1 cellular context compared by ENCODE assay signal in the genomic region with DNA sequence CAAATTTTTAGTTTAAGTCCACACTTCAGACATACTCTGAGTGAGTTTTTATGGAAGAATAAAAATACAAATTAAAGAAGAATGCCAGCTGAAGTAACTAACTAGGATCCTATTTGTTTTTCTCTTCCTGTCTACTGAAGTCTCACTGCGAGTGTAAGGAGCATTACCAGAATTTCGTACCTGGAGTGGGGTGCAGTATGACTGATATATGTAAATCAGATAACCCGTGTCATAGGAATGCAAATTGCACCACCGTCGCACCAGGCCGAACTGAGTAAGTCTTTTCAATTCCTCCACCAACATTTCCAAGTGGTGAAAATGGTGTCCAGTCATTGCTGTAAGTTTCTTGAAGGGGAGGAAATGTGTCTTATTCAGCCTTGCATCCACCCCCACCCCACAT.
TF ChIP-seq lines count a peak whose summit lies in the region.

No MANE protein-coding gene starts in this region.

TF ChIP-seq in GM12878, 131 proteins besides CTCF, POLR2A, EP300 and RAD21 (continued from another document):
- TF ChIP-seq, protein P1, sequence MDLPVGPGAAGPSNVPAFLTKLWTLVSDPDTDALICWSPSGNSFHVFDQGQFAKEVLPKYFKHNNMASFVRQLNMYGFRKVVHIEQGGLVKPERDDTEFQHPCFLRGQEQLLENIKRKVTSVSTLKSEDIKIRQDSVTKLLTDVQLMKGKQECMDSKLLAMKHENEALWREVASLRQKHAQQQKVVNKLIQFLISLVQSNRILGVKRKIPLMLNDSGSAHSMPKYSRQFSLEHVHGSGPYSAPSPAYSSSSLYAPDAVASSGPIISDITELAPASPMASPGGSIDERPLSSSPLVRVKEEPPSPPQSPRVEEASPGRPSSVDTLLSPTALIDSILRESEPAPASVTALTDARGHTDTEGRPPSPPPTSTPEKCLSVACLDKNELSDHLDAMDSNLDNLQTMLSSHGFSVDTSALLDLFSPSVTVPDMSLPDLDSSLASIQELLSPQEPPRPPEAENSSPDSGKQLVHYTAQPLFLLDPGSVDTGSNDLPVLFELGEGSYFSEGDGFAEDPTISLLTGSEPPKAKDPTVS (IDR thresholded peaks at IDR 0.05; ENCODE audit: low read depth, low read length): no peak
- TF ChIP-seq, protein P2, sequence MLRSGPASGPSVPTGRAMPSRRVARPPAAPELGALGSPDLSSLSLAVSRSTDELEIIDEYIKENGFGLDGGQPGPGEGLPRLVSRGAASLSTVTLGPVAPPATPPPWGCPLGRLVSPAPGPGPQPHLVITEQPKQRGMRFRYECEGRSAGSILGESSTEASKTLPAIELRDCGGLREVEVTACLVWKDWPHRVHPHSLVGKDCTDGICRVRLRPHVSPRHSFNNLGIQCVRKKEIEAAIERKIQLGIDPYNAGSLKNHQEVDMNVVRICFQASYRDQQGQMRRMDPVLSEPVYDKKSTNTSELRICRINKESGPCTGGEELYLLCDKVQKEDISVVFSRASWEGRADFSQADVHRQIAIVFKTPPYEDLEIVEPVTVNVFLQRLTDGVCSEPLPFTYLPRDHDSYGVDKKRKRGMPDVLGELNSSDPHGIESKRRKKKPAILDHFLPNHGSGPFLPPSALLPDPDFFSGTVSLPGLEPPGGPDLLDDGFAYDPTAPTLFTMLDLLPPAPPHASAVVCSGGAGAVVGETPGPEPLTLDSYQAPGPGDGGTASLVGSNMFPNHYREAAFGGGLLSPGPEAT (IDR thresholded peaks at IDR 0.05; ENCODE audit: low read depth): no peak
- no peak for TF ChIP-seq SMARCA5 (IDR thresholded peaks at IDR 0.05)
- TF ChIP-seq NRF1 (conservative IDR thresholded peaks at IDR 0.05; ENCODE audit: low read depth, low read length): no peak
- no peak for TF ChIP-seq MXI1 (IDR thresholded peaks at IDR 0.05; ENCODE audit: low read depth, low read length)
- no peak for TF ChIP-seq IKZF2 (IDR thresholded peaks at IDR 0.05)
- TF ChIP-seq, protein P3, sequence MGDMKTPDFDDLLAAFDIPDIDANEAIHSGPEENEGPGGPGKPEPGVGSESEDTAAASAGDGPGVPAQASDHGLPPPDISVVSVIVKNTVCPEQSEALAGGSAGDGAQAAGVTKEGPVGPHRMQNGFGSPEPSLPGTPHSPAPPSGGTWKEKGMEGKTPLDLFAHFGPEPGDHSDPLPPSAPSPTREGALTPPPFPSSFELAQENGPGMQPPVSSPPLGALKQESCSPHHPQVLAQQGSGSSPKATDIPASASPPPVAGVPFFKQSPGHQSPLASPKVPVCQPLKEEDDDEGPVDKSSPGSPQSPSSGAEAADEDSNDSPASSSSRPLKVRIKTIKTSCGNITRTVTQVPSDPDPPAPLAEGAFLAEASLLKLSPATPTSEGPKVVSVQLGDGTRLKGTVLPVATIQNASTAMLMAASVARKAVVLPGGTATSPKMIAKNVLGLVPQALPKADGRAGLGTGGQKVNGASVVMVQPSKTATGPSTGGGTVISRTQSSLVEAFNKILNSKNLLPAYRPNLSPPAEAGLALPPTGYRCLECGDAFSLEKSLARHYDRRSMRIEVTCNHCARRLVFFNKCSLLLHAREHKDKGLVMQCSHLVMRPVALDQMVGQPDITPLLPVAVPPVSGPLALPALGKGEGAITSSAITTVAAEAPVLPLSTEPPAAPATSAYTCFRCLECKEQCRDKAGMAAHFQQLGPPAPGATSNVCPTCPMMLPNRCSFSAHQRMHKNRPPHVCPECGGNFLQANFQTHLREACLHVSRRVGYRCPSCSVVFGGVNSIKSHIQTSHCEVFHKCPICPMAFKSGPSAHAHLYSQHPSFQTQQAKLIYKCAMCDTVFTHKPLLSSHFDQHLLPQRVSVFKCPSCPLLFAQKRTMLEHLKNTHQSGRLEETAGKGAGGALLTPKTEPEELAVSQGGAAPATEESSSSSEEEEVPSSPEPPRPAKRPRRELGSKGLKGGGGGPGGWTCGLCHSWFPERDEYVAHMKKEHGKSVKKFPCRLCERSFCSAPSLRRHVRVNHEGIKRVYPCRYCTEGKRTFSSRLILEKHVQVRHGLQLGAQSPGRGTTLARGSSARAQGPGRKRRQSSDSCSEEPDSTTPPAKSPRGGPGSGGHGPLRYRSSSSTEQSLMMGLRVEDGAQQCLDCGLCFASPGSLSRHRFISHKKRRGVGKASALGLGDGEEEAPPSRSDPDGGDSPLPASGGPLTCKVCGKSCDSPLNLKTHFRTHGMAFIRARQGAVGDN (IDR thresholded peaks at IDR 0.05): no peak
- TF ChIP-seq, protein P4, sequence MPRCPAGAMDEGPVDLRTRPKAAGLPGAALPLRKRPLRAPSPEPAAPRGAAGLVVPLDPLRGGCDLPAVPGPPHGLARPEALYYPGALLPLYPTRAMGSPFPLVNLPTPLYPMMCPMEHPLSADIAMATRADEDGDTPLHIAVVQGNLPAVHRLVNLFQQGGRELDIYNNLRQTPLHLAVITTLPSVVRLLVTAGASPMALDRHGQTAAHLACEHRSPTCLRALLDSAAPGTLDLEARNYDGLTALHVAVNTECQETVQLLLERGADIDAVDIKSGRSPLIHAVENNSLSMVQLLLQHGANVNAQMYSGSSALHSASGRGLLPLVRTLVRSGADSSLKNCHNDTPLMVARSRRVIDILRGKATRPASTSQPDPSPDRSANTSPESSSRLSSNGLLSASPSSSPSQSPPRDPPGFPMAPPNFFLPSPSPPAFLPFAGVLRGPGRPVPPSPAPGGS (IDR thresholded peaks at IDR 0.05; ENCODE audit: borderline replicate concordance, insufficient read depth, low read depth, low read length, poor library complexity, severe bottlenecking): no peak
- TF ChIP-seq DPF2 (IDR thresholded peaks at IDR 0.05): no peak
- TF ChIP-seq, protein P5, sequence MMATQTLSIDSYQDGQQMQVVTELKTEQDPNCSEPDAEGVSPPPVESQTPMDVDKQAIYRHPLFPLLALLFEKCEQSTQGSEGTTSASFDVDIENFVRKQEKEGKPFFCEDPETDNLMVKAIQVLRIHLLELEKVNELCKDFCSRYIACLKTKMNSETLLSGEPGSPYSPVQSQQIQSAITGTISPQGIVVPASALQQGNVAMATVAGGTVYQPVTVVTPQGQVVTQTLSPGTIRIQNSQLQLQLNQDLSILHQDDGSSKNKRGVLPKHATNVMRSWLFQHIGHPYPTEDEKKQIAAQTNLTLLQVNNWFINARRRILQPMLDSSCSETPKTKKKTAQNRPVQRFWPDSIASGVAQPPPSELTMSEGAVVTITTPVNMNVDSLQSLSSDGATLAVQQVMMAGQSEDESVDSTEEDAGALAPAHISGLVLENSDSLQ (IDR thresholded peaks at IDR 0.05): no peak
- no peak for TF ChIP-seq SUZ12 (IDR thresholded peaks at IDR 0.05; ENCODE audit: unreplicated experiment)
- TF ChIP-seq, protein P6, sequence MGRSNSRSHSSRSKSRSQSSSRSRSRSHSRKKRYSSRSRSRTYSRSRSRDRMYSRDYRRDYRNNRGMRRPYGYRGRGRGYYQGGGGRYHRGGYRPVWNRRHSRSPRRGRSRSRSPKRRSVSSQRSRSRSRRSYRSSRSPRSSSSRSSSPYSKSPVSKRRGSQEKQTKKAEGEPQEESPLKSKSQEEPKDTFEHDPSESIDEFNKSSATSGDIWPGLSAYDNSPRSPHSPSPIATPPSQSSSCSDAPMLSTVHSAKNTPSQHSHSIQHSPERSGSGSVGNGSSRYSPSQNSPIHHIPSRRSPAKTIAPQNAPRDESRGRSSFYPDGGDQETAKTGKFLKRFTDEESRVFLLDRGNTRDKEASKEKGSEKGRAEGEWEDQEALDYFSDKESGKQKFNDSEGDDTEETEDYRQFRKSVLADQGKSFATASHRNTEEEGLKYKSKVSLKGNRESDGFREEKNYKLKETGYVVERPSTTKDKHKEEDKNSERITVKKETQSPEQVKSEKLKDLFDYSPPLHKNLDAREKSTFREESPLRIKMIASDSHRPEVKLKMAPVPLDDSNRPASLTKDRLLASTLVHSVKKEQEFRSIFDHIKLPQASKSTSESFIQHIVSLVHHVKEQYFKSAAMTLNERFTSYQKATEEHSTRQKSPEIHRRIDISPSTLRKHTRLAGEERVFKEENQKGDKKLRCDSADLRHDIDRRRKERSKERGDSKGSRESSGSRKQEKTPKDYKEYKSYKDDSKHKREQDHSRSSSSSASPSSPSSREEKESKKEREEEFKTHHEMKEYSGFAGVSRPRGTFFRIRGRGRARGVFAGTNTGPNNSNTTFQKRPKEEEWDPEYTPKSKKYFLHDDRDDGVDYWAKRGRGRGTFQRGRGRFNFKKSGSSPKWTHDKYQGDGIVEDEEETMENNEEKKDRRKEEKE (IDR thresholded peaks at IDR 0.05): no peak
- no peak for TF ChIP-seq CEBPB (IDR thresholded peaks at IDR 0.05; ENCODE audit: borderline replicate concordance in 1 of 2, low read depth in 2 of 2, low read length in 2 of 2)
